In the genomic region with DNA sequence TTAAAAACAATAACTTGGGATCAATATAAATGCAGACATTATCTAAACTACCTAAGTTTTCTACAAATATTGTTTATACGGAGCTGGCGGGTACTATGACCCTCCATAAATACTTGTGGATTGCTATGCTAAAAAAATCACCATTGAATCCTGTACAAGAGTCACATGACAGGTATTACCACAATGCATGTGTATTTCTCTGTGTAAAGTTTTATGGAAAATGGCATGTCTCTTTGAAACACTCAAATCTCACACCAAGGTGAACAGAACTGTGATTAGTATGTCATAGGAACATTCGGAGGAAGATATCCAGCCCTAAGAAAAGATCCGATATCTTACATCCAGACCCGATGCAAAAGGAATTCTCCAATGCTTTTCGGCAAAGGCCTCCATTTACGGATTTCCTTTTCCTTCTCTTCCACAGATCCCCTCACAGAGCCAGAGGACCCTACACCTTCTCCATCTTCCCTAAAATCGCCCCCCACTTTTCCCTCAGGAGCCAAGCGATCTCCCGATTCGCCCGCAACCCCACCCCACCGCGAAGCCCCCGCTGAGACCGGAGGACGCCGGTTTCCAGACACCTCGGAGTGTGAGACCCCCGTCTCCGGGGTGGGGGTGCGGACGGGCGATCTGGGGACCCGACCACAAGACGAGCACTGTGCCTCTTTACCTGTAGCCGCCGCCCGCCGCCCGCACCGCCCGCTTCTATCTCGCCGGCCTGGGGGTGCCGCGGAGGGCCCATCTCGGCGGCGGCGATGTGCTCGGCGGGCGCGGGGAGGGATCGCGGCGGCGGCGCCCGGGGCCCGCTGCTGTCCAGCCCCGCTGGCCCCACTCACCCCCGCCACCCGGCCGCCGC, we compare ENCODE assay signal across 8 cellular contexts. TPM values are rescaled to one million over a fixed set of nuclear protein-coding genes. Genes with fewer than 3 reads are reported as not detected.
DNase-seq lines count a peak whose midpoint lies in the region; ATAC-seq and TF ChIP-seq lines count a peak whose summit lies in the region.

No MANE protein-coding gene starts in this region.

- no peak for TF ChIP-seq CTCF in right atrium auricular region (IDR thresholded peaks at IDR 0.05)

- H3K4me1 ChIP-seq in right atrium auricular region (peaks cover 0 to 5% of the 10 kb centered on the region in 2 donors), mucosa of stomach (ENCODE audit: control insufficient read depth, insufficient read depth, low read length) (no peaks in the 10 kb centered on the region)

- no peaks in the 10 kb centered on the region for H3K36me3 ChIP-seq in right atrium auricular region
- peaks cover 9% of the 10 kb centered on the region for H3K36me3 ChIP-seq in MG63
- no peaks in the 10 kb centered on the region for H3K36me3 ChIP-seq in mucosa of stomach (ENCODE audit: control insufficient read depth, insufficient read depth, low read length)

- H3K27me3 ChIP-seq in right atrium auricular region: no peaks in the 10 kb centered on the region
- H3K27me3 ChIP-seq in MG63: no peaks in the 10 kb centered on the region
- H3K27me3 ChIP-seq in mucosa of stomach (ENCODE audit: control insufficient read depth, insufficient read depth, low read length): no peaks in the 10 kb centered on the region

- peak overlapping the region; percentile 76 for H3K9ac ChIP-seq in mucosa of stomach (ENCODE audit: low read length)

- DNase-seq in right atrium auricular region (ENCODE audit: low spot score): no peak
- no peak for DNase-seq in cardiac septum (ENCODE audit: low spot score)
- DNase-seq in MG63: no peak
- no peak for DNase-seq in T1000 (lab: John Stamatoyannopoulos, UW)
- DNase-seq in GDM1 (lab: John Stamatoyannopoulos, UW): no peak

- H3K9me3 ChIP-seq in right atrium auricular region (no peaks in the 10 kb centered on the region), MG63 (no peaks in the 10 kb centered on the region), mucosa of stomach (ENCODE audit: control insufficient read depth, low read length) (no peaks in the 10 kb centered on the region)

- intact Hi-C loops in cardiac septum (cut with DNase I): loop anchor here (1.0 to 5.0 kb wide), 2 partner anchors 65 to 144 kb away; partner anchors contain the start of gene UGGT1

- ATAC-seq in GM18858 (IDR thresholded peaks at IDR 0.05; ENCODE audit: unreplicated experiment): no peak

- H3K27ac ChIP-seq in right atrium auricular region: peak overlapping the region; percentile 82 to 98
- H3K27ac ChIP-seq in cingulate gyrus (ENCODE audit: low read depth, low read length): peak overlapping the region; percentile 19

- H3K4me3 ChIP-seq in right atrium auricular region (peak overlapping the region; percentile 55 to 94), MG63 (peak overlapping the region; percentile 95), mucosa of stomach (ENCODE audit: low read length) (peak overlapping the region; percentile 45)

RNA-seq across cellular contexts. Expression of gene SAP130, which starts 1.2 kb away (rescaled TPM):
- 1 to 10 TPM; 7.4 to 8.9 TPM for total RNA-seq in right atrium auricular region
- total RNA-seq in cardiac septum: 19.9 TPM
- 4.4 and 4.9 TPM in 2 replicates for total RNA-seq in MG63 (2014; rRNA removed; shearing (Covaris generic); ENCODE audit: low replicate concordance)

Comparison
In these comparisons a context has a peak if more than half of its experiments do, and no peak if none do; other contexts are left out.
1. H3K4me3 ChIP-seq: peak in every context shown above with its lines; median percentile 95 in MG63; 74 in right atrium auricular region; 45 in mucosa of stomach.